Comparison of ENCODE assay signal across 1 cellular context in genomic region chr7:23191022-23191421, GRCh38.
TF ChIP-seq lines count a peak whose summit lies in the region.

No MANE protein-coding gene starts in this region.

TF ChIP-seq in K562, 482 proteins besides CTCF, POLR2A, EP300 and RAD21 (continued from another document and continues in another):
- no peak for TF ChIP-seq MGA (IDR thresholded peaks at IDR 0.05)
- TF ChIP-seq BRF1 (IDR thresholded peaks at IDR 0.05; ENCODE audit: borderline replicate concordance, extremely low read depth, insufficient read length) = no peak
- TF ChIP-seq E2F1 (CRISPR knock-in tag; IDR thresholded peaks at IDR 0.05) = no peak
- TF ChIP-seq FOXK2 (conservative IDR thresholded peaks at IDR 0.05 in 1 of 2, IDR thresholded peaks at IDR 0.05 in 1 of 2; ENCODE audit: low read depth in 2 of 2) = peak; percentile 97 to 99
- peak; percentile 54; the same call in 1 of the 2 replicates for TF ChIP-seq HES1 (IDR thresholded peaks at IDR 0.05; ENCODE audit: low read depth)
- no peak for TF ChIP-seq ATF1 (CRISPR knock-in tag; IDR thresholded peaks at IDR 0.05)
- TF ChIP-seq ATF1 (tag; IDR thresholded peaks at IDR 0.05) = peak; percentile 41; the same call in 1 of the 2 replicates
- TF ChIP-seq PURB (CRISPR knock-in tag; IDR thresholded peaks at IDR 0.05; ENCODE audit: low read depth) = no peak
- TF ChIP-seq SMARCA4 (IDR thresholded peaks at IDR 0.05) = peak; percentile 95
- peak; percentile 95 for TF ChIP-seq NBN (IDR thresholded peaks at IDR 0.05; ENCODE audit: low read depth)
- TF ChIP-seq HDAC6 (IDR thresholded peaks at IDR 0.05; ENCODE audit: low read depth, low read length) = no peak
- peak in 1 of 2 experiments; percentile 90; a peak in 2 of 4 replicates for TF ChIP-seq HDAC1 (IDR thresholded peaks at IDR 0.05)
- peak; percentile 35; the same call in 1 of the 2 replicates for TF ChIP-seq STAT5A (IDR thresholded peaks at IDR 0.05; ENCODE audit: borderline replicate concordance, low read length)
- no peak for TF ChIP-seq TEAD1 (CRISPR knock-in tag; IDR thresholded peaks at IDR 0.05)
- TF ChIP-seq MLLT1 (IDR thresholded peaks at IDR 0.05) = 0 out of 4 replicates have a peak, but pooled peaks have one; percentile 51 to 64
- peak; percentile 43 for TF ChIP-seq CCNT2 (IDR thresholded peaks at IDR 0.05; ENCODE audit: borderline replicate concordance, extremely low read depth, insufficient read length, low read depth, low read length)
- no peak for TF ChIP-seq ZNF134 (CRISPR knock-in tag; conservative IDR thresholded peaks at IDR 0.05)
- TF ChIP-seq RCOR1 (IDR thresholded peaks at IDR 0.05; ENCODE audit: borderline replicate concordance in 1 of 2, low read depth in 2 of 2, low read length in 2 of 2) = peak; percentile 15 to 86; a peak in 2 of 4 replicates
- TF ChIP-seq VEZF1 (CRISPR knock-in tag; IDR thresholded peaks at IDR 0.05) = peak; percentile 94
- peak; percentile 70 for TF ChIP-seq TEAD4 (IDR thresholded peaks at IDR 0.05; ENCODE audit: low read length)
- no peak for TF ChIP-seq TEAD4 (CRISPR knock-in tag; IDR thresholded peaks at IDR 0.05; ENCODE audit: borderline replicate concordance)
- TF ChIP-seq HDAC2 (IDR thresholded peaks at IDR 0.05) = peak; percentile 90
- TF ChIP-seq SRSF9 (IDR thresholded peaks at IDR 0.05; ENCODE audit: borderline replicate concordance, low read depth, low read length) = no peak
- peak; percentile 96 for TF ChIP-seq FOXA3 (CRISPR knock-in tag; conservative IDR thresholded peaks at IDR 0.05 in 1 of 2, IDR thresholded peaks at IDR 0.05 in 1 of 2)
- 0 out of 2 replicates have a peak, but pooled peaks have one; percentile 18 for TF ChIP-seq ZNF764 (CRISPR knock-in tag; IDR thresholded peaks at IDR 0.05; ENCODE audit: low read depth)
- TF ChIP-seq CHAMP1 (IDR thresholded peaks at IDR 0.05) = peak; percentile 84; the same call in 1 of the 2 replicates
- peak; percentile 55 for TF ChIP-seq POLR2AphosphoS5 (IDR thresholded peaks at IDR 0.05; ENCODE audit: control insufficient read depth, insufficient read depth, low read depth, low read length)
- TF ChIP-seq MTA3 (IDR thresholded peaks at IDR 0.05; ENCODE audit: borderline replicate concordance) = peak; percentile 75
- peak; percentile 40 for TF ChIP-seq MEIS2 (IDR thresholded peaks at IDR 0.05; ENCODE audit: partially characterized antibody)
- TF ChIP-seq ZNF384 (IDR thresholded peaks at IDR 0.05; ENCODE audit: low read depth, low read length) = no peak
- peak; percentile 49; the same call in 1 of the 2 replicates for TF ChIP-seq CTBP1 (IDR thresholded peaks at IDR 0.05; ENCODE audit: borderline replicate concordance)
- peak; percentile 90 for TF ChIP-seq HMBOX1 (IDR thresholded peaks at IDR 0.05)
- TF ChIP-seq TBL1XR1 (IDR thresholded peaks at IDR 0.05; ENCODE audit: low read length in 2 of 2) = peak in 1 of 2 experiments; percentile 79; a peak in 1 of 4 replicates
- TF ChIP-seq CEBPB (tag; IDR thresholded peaks at IDR 0.05) = no peak
- no peak for TF ChIP-seq CBX5 (IDR thresholded peaks at IDR 0.05; ENCODE audit: borderline replicate concordance, low read depth)
- 0 out of 2 replicates have a peak, but pooled peaks have one; percentile 17 for TF ChIP-seq SMAD4 (CRISPR knock-in tag; conservative IDR thresholded peaks at IDR 0.05)
- TF ChIP-seq SAFB2 (IDR thresholded peaks at IDR 0.05; ENCODE audit: borderline replicate concordance, low read depth, low read length, severe bottlenecking) = no peak
- 0 out of 2 replicates have a peak, but pooled peaks have one; percentile 43 for TF ChIP-seq MYNN (IDR thresholded peaks at IDR 0.05)
- TF ChIP-seq MYNN (CRISPR knock-in tag; IDR thresholded peaks at IDR 0.05) = no peak
- TF ChIP-seq MAFK (IDR thresholded peaks at IDR 0.05; ENCODE audit: low read length) = peak; percentile 97
- TF ChIP-seq ZNF316 (IDR thresholded peaks at IDR 0.05) = peak; percentile 100
